ENCODE assay signal across 10 cellular contexts in genomic region chr9:115211413-115212204, GRCh38.
A peak's percentile ranks its signal among the peaks of the same experiment; 100 is the strongest.
DNase-seq lines count a peak whose midpoint lies in the region; ATAC-seq lines count a peak whose summit lies in the region.
"Had no signal": no experiment of that assay in that cellular context is flagged by ENCODE, and none has a peak within 500 bp of the region (broad histone marks: within the 10 kb centered on the region; RNA-seq: fewer than 3 reads in every experiment).

No MANE protein-coding gene starts in this region.

- H3K9me3 Mint-ChIP-seq in activated T-cell treated with anti-CD3 and anti-CD28 coated beads, Interleukin-2, amount 50 U/mL, for 72 hours = no peaks in the 10 kb centered on the region

- peaks cover 64% of the 10 kb centered on the region for H3K27me3 Mint-ChIP-seq in activated T-cell treated with anti-CD3 and anti-CD28 coated beads, Interleukin-2, amount 50 U/mL, for 72 hours (ENCODE audit: low read depth)

- no peak overlapping the region for H3K27ac Mint-ChIP-seq in activated T-cell treated with anti-CD3 and anti-CD28 coated beads, Interleukin-2, amount 50 U/mL, for 72 hours

- H3K4me3 Mint-ChIP-seq in activated T-cell treated with anti-CD3 and anti-CD28 coated beads, Interleukin-2, amount 50 U/mL, for 72 hours = no peak overlapping the region

- ATAC-seq in GM18502 (IDR thresholded peaks at IDR 0.05; ENCODE audit: poor library complexity, unreplicated experiment) = peak; percentile 63
- peak; percentile 39 for ATAC-seq in HG03575 (IDR thresholded peaks at IDR 0.05; ENCODE audit: extremely low read depth, insufficient number of reproducible peaks, low FRiP score, unreplicated experiment)
- ATAC-seq in activated T-cell treated with anti-CD3 and anti-CD28 coated beads, Interleukin-2, amount 50 U/mL, for 72 hours (replicated peaks in 1 of 2) = no peak

- peaks cover 39% of the 10 kb centered on the region for H3K4me1 Mint-ChIP-seq in activated T-cell treated with anti-CD3 and anti-CD28 coated beads, Interleukin-2, amount 50 U/mL, for 72 hours (ENCODE audit: low read depth)

- DNase-seq in H4 (ENCODE audit: low spot score) (peak; percentile 69), kidney tubule cell (ENCODE audit: low spot score) (peak; percentile 70), NCI-H1417 treated with DMSO at 0.1 percent for 48 hours (lab: John Stamatoyannopoulos, UW) (no peak), HuH-7.5 (ENCODE audit: low spot score) (no peak)
- DNase-seq in activated CD4-positive, alpha-beta T cell treated with anti-CD3 and anti-CD28 coated beads for 4 hours = no peak
- no peak for DNase-seq in activated T-cell treated with anti-CD3 and anti-CD28 coated beads, Interleukin-2, amount 50 U/mL, for 72 hours
- DNase-seq: DND-41; stimulated activated CD4-positive, alpha-beta T cell treated with anti-CD3 and anti-CD28 coated beads, Interleukin-1b, Interleukin-23, amount 100 ng/mL, for 48 hours had no signal

- no peaks in the 10 kb centered on the region for H3K36me3 Mint-ChIP-seq in activated T-cell treated with anti-CD3 and anti-CD28 coated beads, Interleukin-2, amount 50 U/mL, for 72 hours (ENCODE audit: insufficient read depth in 2 of 2)

Comparison
In these comparisons a context has a peak if more than half of its experiments do, and no peak if none do; other contexts are left out.
1. ATAC-seq: peak in GM18502 (single experiment) and HG03575 (single experiment); none in activated T-cell treated with anti-CD3 and anti-CD28 coated beads, Interleukin-2, amount 50 U/mL, for 72 hours (0 of 2).
2. DNase-seq: peak in H4 (single experiment) and kidney tubule cell (single experiment); none in activated CD4-positive, alpha-beta T cell treated with anti-CD3 and anti-CD28 coated beads for 4 hours (0 of 2), NCI-H1417 treated with DMSO at 0.1 percent for 48 hours (single experiment), activated T-cell treated with anti-CD3 and anti-CD28 coated beads, Interleukin-2, amount 50 U/mL, for 72 hours (0 of 2) and HuH-7.5 (single experiment).